In genomic region chr19:32061304-32061703, GRCh38 we compare ENCODE assay signal across 19 cellular contexts.
DNase-seq lines count a peak whose midpoint lies in the region; ATAC-seq, FAIRE-seq and TF ChIP-seq lines count a peak whose summit lies in the region.
"Had no signal": no experiment of that assay in that cellular context is flagged by ENCODE, and none has a peak within 500 bp of the region (broad histone marks: within the 10 kb centered on the region; RNA-seq: fewer than 3 reads in every experiment).

No MANE protein-coding gene starts in this region.

- TF ChIP-seq CTCF in PC-3 (conservative IDR thresholded peaks at IDR 0.05; ENCODE audit: low read depth, low read length) = no peak
- TF ChIP-seq CTCF in H1 (IDR thresholded peaks at IDR 0.05; ENCODE audit: control extremely low read depth in 1 of 3, insufficient read depth in 1 of 3, low read depth in 1 of 3, low read length in 3 of 3) = no peak
- TF ChIP-seq CTCF in prostate gland (IDR thresholded peaks at IDR 0.05) = no peak

- H3K4me1 ChIP-seq in PC-3 (ENCODE audit: insufficient read depth, low read length) (no peaks in the 10 kb centered on the region), H1 (replicated peaks in 1 of 4; ENCODE audit: control insufficient read depth in 3 of 4, insufficient read depth in 4 of 4, low read length in 3 of 4) (peaks cover 0 to 5% (median 2%) of the 10 kb centered on the region in 4 experiments; a peak in 3 of 7 replicates), prostate gland (replicated peaks) (no peaks in the 10 kb centered on the region)
- H3K4me1 ChIP-seq in naive thymus-derived CD4-positive, alpha-beta T cell (ENCODE audit: control insufficient read depth in 2 of 2, insufficient read depth in 2 of 2, low read length in 2 of 2) = no peaks in the 10 kb centered on the region
- H3K4me1 ChIP-seq: BE2C had no signal

- no peaks in the 10 kb centered on the region for H3K9me2 ChIP-seq in PC-3 (replicated peaks; ENCODE audit: low read length)

- H2BK5ac ChIP-seq in H1 (ENCODE audit: low read depth, low read length) = no peak overlapping the region

- H3K4me1 Mint-ChIP-seq in naive thymus-derived CD4-positive, alpha-beta T cell = no peaks in the 10 kb centered on the region

- H3K4me3 Mint-ChIP-seq in naive thymus-derived CD4-positive, alpha-beta T cell = no peak overlapping the region

- H2BK20ac ChIP-seq in H1 (ENCODE audit: low read length) = no peak overlapping the region

- no peak overlapping the region for H3K27ac Mint-ChIP-seq in naive thymus-derived CD4-positive, alpha-beta T cell

- no peak overlapping the region for H3K56ac ChIP-seq in H1 (replicated peaks; ENCODE audit: insufficient read length, low read depth, low read length)

- peak; percentile 39 for DNase-seq in Daoy (ENCODE audit: low read depth)
- peak; percentile 46 for DNase-seq in PC-3
- no peak for DNase-seq in H1 (ENCODE audit: low read depth in 1 of 2, low spot score in 2 of 2)
- peak; percentile 12 for DNase-seq in prostate gland (ENCODE audit: low spot score)
- DNase-seq in posterior vena cava (ENCODE audit: low spot score) = no peak
- DNase-seq in naive thymus-derived CD4-positive, alpha-beta T cell = no peak
- DNase-seq: BE2C, DND-41, GDM1, GOT3, MM.1S, NCI-H1417 treated with DMSO at 0.1 percent for 48 hours, NCI-H1930, NCI-H2171, NCI-H446, OCI-M1 had no signal

- H3K27me3 ChIP-seq in PC-3 (ENCODE audit: low read length) (no peaks in the 10 kb centered on the region), H1 (replicated peaks in 1 of 4; ENCODE audit: control insufficient read depth in 3 of 4, extremely low read depth in 1 of 4, insufficient read depth in 3 of 4, low read length in 3 of 4) (no peaks in the 10 kb centered on the region), prostate gland (replicated peaks; ENCODE audit: insufficient read depth) (no peaks in the 10 kb centered on the region)
- no peaks in the 10 kb centered on the region for H3K27me3 ChIP-seq in naive thymus-derived CD4-positive, alpha-beta T cell (ENCODE audit: control insufficient read depth in 2 of 2, insufficient read depth in 2 of 2, low read length in 2 of 2)
- H3K27me3 ChIP-seq: BE2C had no signal

- no peaks in the 10 kb centered on the region for H3K79me1 ChIP-seq in H1 (ENCODE audit: low read depth, low read length)

- no peak overlapping the region for H2BK120ac ChIP-seq in H1 (replicated peaks; ENCODE audit: low read depth, low read length)

- 100% methylated on average over 1 of the region's 1 CpG; no CpG with 5 or more reads in 1 of the 2 experiments for WGBS in H1 (ENCODE audit: extremely low coverage in 1 of 2, insufficient coverage in 1 of 2, insufficient read length in 1 of 2, insufficient replicate concordance in 2 of 2, low coverage in 1 of 2, low lambda C conversion rate in 2 of 2, missing lambda C conversion rate in 1 of 2), 2 experiments
- 62% methylated on average over 1 of the region's 1 CpG for WGBS in prostate gland

- POLR2A ChIA-PET in PC-3 (lab: Charles Lee; ENCODE audit: unreplicated experiment) = no interaction called here
- POLR2A ChIA-PET in H1 (lab: Charles Lee; ENCODE audit: partially characterized antibody) = no interaction called here
- POLR2A ChIA-PET in naive thymus-derived CD4-positive, alpha-beta T cell (lab: Charles Lee) = no interaction called here

- CTCF ChIA-PET in PC-3 (lab: Charles Lee) (no interaction called here), H1 (lab: Charles Lee; ENCODE audit: partially characterized antibody) (interaction anchor here (0.6 to 2.7 kb wide), 2 partner anchors 10 to 583 kb away, joined by 3 to 8 read pairs; no protein-coding TSS in a partner anchor)
- CTCF ChIA-PET in naive thymus-derived CD4-positive, alpha-beta T cell (lab: Charles Lee) = no interaction called here

- H3K27me3 Mint-ChIP-seq in naive thymus-derived CD4-positive, alpha-beta T cell = peaks cover 0 to 7% (median 0%) of the 10 kb centered on the region in 5 donors

- H3K9me3 Mint-ChIP-seq in naive thymus-derived CD4-positive, alpha-beta T cell = peaks cover 0 to 4% (median 0%) of the 10 kb centered on the region in 11 donors

- H3K9ac ChIP-seq in PC-3 (ENCODE audit: low read length) (no peak overlapping the region), H1 (replicated peaks in 1 of 4; ENCODE audit: extremely low read depth in 1 of 4, low read depth in 3 of 4, low read length in 3 of 4) (no peak overlapping the region)
- H3K9ac ChIP-seq: KMS-11 had no signal

- no peak overlapping the region for H4K8ac ChIP-seq in H1 (ENCODE audit: extremely low read depth, insufficient read depth, low read length)

- H2AFZ ChIP-seq in PC-3 (ENCODE audit: low read length) (no peak overlapping the region), H1 (ENCODE audit: low read length) (no peak overlapping the region)

- no peak overlapping the region for H3K23ac ChIP-seq in H1 (ENCODE audit: insufficient read length)

- H3F3A ChIP-seq in PC-3 (ENCODE audit: low read length, unreplicated experiment) = no peaks in the 10 kb centered on the region

- TF ChIP-seq RAD21 in H1 (IDR thresholded peaks at IDR 0.05 in 1 of 2, conservative IDR thresholded peaks at IDR 0.05 in 1 of 2; ENCODE audit: low read depth in 2 of 2, low read length in 2 of 2) = no peak

- no peak overlapping the region for H3K18ac ChIP-seq in H1 (ENCODE audit: extremely low read depth, low read length)

- H2BK12ac ChIP-seq in H1 (ENCODE audit: low read depth, low read length) = no peak overlapping the region

- H3K23me2 ChIP-seq in H1 (ENCODE audit: low read depth, low read length) = no peaks in the 10 kb centered on the region

- H3K27ac ChIP-seq in PC-3 (ENCODE audit: low read length) = no peak overlapping the region
- H3K27ac ChIP-seq in H1 (ENCODE audit: low read depth, low read length) = no peak overlapping the region
- H3K27ac ChIP-seq in prostate gland = no peak overlapping the region
- H3K27ac ChIP-seq in naive thymus-derived CD4-positive, alpha-beta T cell (ENCODE audit: low read depth, low read length) = no peak overlapping the region
- H3K27ac ChIP-seq: KMS-11 had no signal

- no peaks in the 10 kb centered on the region for H3K79me2 ChIP-seq in PC-3 (ENCODE audit: low read length)
- H3K79me2 ChIP-seq in H1 (ENCODE audit: control insufficient read depth in 1 of 2, insufficient read depth in 2 of 2, low read length in 2 of 2) = no peaks in the 10 kb centered on the region

- no TSS peak for BruUV-seq in PC-3 (replicated peaks; lab: Mats Ljungman, UMichigan)

- H3K9me3 ChIP-seq in PC-3 (ENCODE audit: low read length) = no peaks in the 10 kb centered on the region
- no peaks in the 10 kb centered on the region for H3K9me3 ChIP-seq in H1 (ENCODE audit: insufficient read depth in 2 of 2, low read depth in 1 of 2, low read length in 1 of 2)
- no peaks in the 10 kb centered on the region for H3K9me3 ChIP-seq in prostate gland
- no peaks in the 10 kb centered on the region for H3K9me3 ChIP-seq in naive thymus-derived CD4-positive, alpha-beta T cell (ENCODE audit: control insufficient read depth in 2 of 3, low read length in 3 of 3)
- H3K9me3 ChIP-seq: BE2C had no signal

- H3K36me3 ChIP-seq in PC-3 (ENCODE audit: low read depth, low read length) = no peaks in the 10 kb centered on the region
- no peaks in the 10 kb centered on the region for H3K36me3 ChIP-seq in H1 (ENCODE audit: control insufficient read depth in 2 of 4, insufficient read depth in 4 of 4, low read length in 3 of 4)
- no peaks in the 10 kb centered on the region for H3K36me3 ChIP-seq in prostate gland
- H3K36me3 ChIP-seq in naive thymus-derived CD4-positive, alpha-beta T cell (ENCODE audit: control insufficient read depth in 2 of 3, insufficient read depth in 3 of 3, low read length in 3 of 3) = no peaks in the 10 kb centered on the region
- H3K36me3 ChIP-seq: BE2C had no signal

- peak; percentile 55 for FAIRE-seq in H1 (lab: Jason Lieb, UNC)
- FAIRE-seq: GM12878 had no signal

- TF ChIP-seq POLR2A in H1 (IDR thresholded peaks at IDR 0.05; ENCODE audit: control extremely low read depth in 1 of 2, low read depth in 2 of 2, low read length in 2 of 2) (no peak), prostate gland (IDR thresholded peaks at IDR 0.05) (no peak)

- no peak for TF ChIP-seq EP300 in H1 (IDR thresholded peaks at IDR 0.05; ENCODE audit: borderline replicate concordance in 1 of 2, low read depth in 2 of 2, low read length in 2 of 2)

- H3K4me2 ChIP-seq in PC-3 (ENCODE audit: low read length) (no peak overlapping the region), H1 (ENCODE audit: insufficient read depth in 1 of 2, low read depth in 2 of 2, low read length in 2 of 2) (no peak overlapping the region)
- H3K4me2 ChIP-seq: KMS-11 had no signal

- H2AK5ac ChIP-seq in H1 (ENCODE audit: low read depth, low read length) = no peak overlapping the region

- H4K91ac ChIP-seq in H1 (replicated peaks; ENCODE audit: insufficient read length, low read length) = no peak overlapping the region

- no peak overlapping the region for H3K4me3 ChIP-seq in PC-3 (ENCODE audit: low read length)
- H3K4me3 ChIP-seq in H1 (ENCODE audit: extremely low read depth in 1 of 4, insufficient read depth in 2 of 4, low read depth in 3 of 4, low read length in 4 of 4) = no peak overlapping the region
- H3K4me3 ChIP-seq in prostate gland = no peak overlapping the region
- H3K4me3 ChIP-seq in naive thymus-derived CD4-positive, alpha-beta T cell (ENCODE audit: low read length) = no peak overlapping the region
- H3K4me3 ChIP-seq: GM12878 had no signal

- H3K36me3 Mint-ChIP-seq in naive thymus-derived CD4-positive, alpha-beta T cell = no peaks in the 10 kb centered on the region

- ATAC-seq in PC-3 (no peak), HG03039 (IDR thresholded peaks at IDR 0.05; ENCODE audit: unreplicated experiment) (no peak)
- ATAC-seq in naive thymus-derived CD4-positive, alpha-beta T cell = no peak
- ATAC-seq: GM12878 had no signal

- no peak overlapping the region for H3K14ac ChIP-seq in H1 (ENCODE audit: insufficient read length)

- no peak overlapping the region for H3K4ac ChIP-seq in H1 (replicated peaks; ENCODE audit: insufficient read length, low read depth, low read length)

- intact Hi-C loops in PC-3 (cut with micrococcal nuclease) (no loop called here), prostate gland (cut with DNase I) (no loop called here), posterior vena cava (cut with DNase I) (loop anchor here in 1 of 2 donors (10.0 kb wide), 1 partner anchor 1633 kb away; no protein-coding TSS in a partner anchor)
- intact Hi-C loops in naive thymus-derived CD4-positive, alpha-beta T cell (cut with micrococcal nuclease) = no loop called here

- H2BK15ac ChIP-seq in H1 (ENCODE audit: low read length) = no peak overlapping the region

- H4K20me1 ChIP-seq in PC-3 (ENCODE audit: low read length) (no peaks in the 10 kb centered on the region), H1 (replicated peaks in 1 of 2; ENCODE audit: control insufficient read depth in 1 of 2, insufficient read depth in 2 of 2, low read length in 2 of 2) (no peaks in the 10 kb centered on the region)

- H4K5ac ChIP-seq in H1 (ENCODE audit: insufficient read length, low read depth, low read length) = no peak overlapping the region

Comparison
In these comparisons a context has a peak if more than half of its experiments do, and no peak if none do; other contexts are left out.
1. DNase-seq: peak in Daoy (single experiment), PC-3 (single experiment) and prostate gland (single experiment); none in H1 (0 of 2), posterior vena cava (single experiment) and naive thymus-derived CD4-positive, alpha-beta T cell (0 of 9).